32 cellular contexts compared by ENCODE assay signal in the genomic region with DNA sequence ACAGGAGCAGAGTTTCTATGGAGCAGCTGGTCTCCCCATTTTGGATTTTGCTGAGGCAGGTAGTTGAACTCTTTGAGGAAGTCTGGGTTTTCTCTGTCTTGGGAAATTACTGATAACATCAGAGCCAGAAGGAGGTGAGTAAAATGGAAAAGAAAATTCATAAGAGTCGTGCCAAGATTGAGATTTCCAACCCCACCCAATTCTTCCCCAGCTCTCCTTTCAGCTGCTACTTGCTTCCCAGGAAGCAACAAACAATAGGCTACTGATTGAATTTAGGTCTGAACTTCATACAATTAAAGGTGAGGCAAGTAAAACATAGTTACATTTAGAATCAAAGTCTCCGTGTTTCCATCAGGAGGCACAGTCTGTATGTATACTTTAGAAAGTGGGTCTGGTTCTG.
"Had no signal": no experiment of that assay in that cellular context is flagged by ENCODE, and none has a peak within 500 bp of the region (broad histone marks: within the 10 kb centered on the region; RNA-seq: fewer than 3 reads in every experiment).

No MANE protein-coding gene starts in this region.

- H3K4me3 ChIP-seq: adrenal gland, dorsolateral prefrontal cortex, esophagus squamous epithelium had no signal

- H3K4me1 Mint-ChIP-seq: activated CD4-positive, alpha-beta T cell treated with anti-CD3 and anti-CD28 coated beads for 36 hours; activated CD4-positive, alpha-beta T cell treated with anti-CD3 and anti-CD28 coated beads, Interleukin-2, amount 10 ng/mL, durations not matched to agents 24 days and 14 days; activated naive CD4-positive, alpha-beta T cell treated with anti-CD3 and anti-CD28 coated beads, Interleukin-2, amount 50 U/mL, for 24 hours; activated naive CD8-positive, alpha-beta T cell treated with anti-CD3 and anti-CD28 coated beads for 36 hours; activated naive CD8-positive, alpha-beta T cell treated with anti-CD3 and anti-CD28 coated beads, Interleukin-2, amount 50 U/mL, for 24 hours had no signal

- H3K4me3 Mint-ChIP-seq: activated CD4-positive, alpha-beta memory T cell treated with anti-CD3 and anti-CD28 coated beads for 36 hours; activated CD4-positive, alpha-beta T cell treated with anti-CD3 and anti-CD28 coated beads for 36 hours; activated CD4-positive, alpha-beta T cell treated with anti-CD3 and anti-CD28 coated beads, Interleukin-2, amount 10 ng/mL, durations not matched to agents 24 days and 14 days; activated CD8-positive, alpha-beta memory T cell treated with anti-CD3 and anti-CD28 coated beads, Interleukin-2, amount 10 ng/mL, durations not matched to agents 7 days and 5 days; activated CD8-positive, alpha-beta T cell treated with anti-CD3 and anti-CD28 coated beads, Interleukin-2, amount 10 ng/mL, durations not matched to agents 7 days and 5 days; activated naive CD4-positive, alpha-beta T cell treated with anti-CD3 and anti-CD28 coated beads for 36 hours; activated naive CD4-positive, alpha-beta T cell treated with anti-CD3 and anti-CD28 coated beads, Interleukin-2, amount 50 U/mL, for 24 hours; activated naive CD8-positive, alpha-beta T cell treated with anti-CD3 and anti-CD28 coated beads for 36 hours; activated naive CD8-positive, alpha-beta T cell treated with anti-CD3 and anti-CD28 coated beads, Interleukin-2, amount 50 U/mL, for 24 hours; activated T-helper 1 cell treated with anti-CD3 and anti-CD28 coated beads, Interleukin-12 subunit alpha, Interleukin-12 subunit beta, Interleukin-2, Interleukin-4 antibody, amounts not matched to agents 30 ng/mL and 10 ng/mL and 1 ng/mL, durations not matched to agents 14 hours and 24 hours and 36 hours; brain; endodermal cell had no signal

- H3K27me3 ChIP-seq: adrenal gland, esophagus squamous epithelium had no signal

- H3K9me3 ChIP-seq: adrenal gland, esophagus squamous epithelium had no signal

- H3K27ac ChIP-seq: adrenal gland, dorsolateral prefrontal cortex, epithelial cell of prostate, esophagus squamous epithelium had no signal

- H3K36me3 Mint-ChIP-seq: activated naive CD4-positive, alpha-beta T cell treated with anti-CD3 and anti-CD28 coated beads, Interleukin-2, amount 50 U/mL, for 24 hours; brain had no signal

- H3K9me3 Mint-ChIP-seq: activated CD4-positive, alpha-beta T cell treated with anti-CD3 and anti-CD28 coated beads, Interleukin-2, amount 10 ng/mL, durations not matched to agents 24 days and 14 days; activated naive CD4-positive, alpha-beta T cell treated with anti-CD3 and anti-CD28 coated beads, Interleukin-2, amount 50 U/mL, for 24 hours; activated naive CD8-positive, alpha-beta T cell treated with anti-CD3 and anti-CD28 coated beads, Interleukin-2, amount 50 U/mL, for 24 hours; brain had no signal

- H3K27ac Mint-ChIP-seq: activated CD4-positive, alpha-beta memory T cell treated with anti-CD3 and anti-CD28 coated beads for 36 hours; activated CD4-positive, alpha-beta T cell treated with anti-CD3 and anti-CD28 coated beads for 36 hours; activated CD4-positive, alpha-beta T cell treated with anti-CD3 and anti-CD28 coated beads, Interleukin-2, amount 10 ng/mL, durations not matched to agents 24 days and 14 days; activated CD8-positive, alpha-beta memory T cell treated with anti-CD3 and anti-CD28 coated beads, Interleukin-2, amount 10 ng/mL, durations not matched to agents 7 days and 5 days; activated CD8-positive, alpha-beta T cell treated with anti-CD3 and anti-CD28 coated beads, Interleukin-2, amount 10 ng/mL, durations not matched to agents 7 days and 5 days; activated naive CD4-positive, alpha-beta T cell treated with anti-CD3 and anti-CD28 coated beads for 36 hours; activated naive CD4-positive, alpha-beta T cell treated with anti-CD3 and anti-CD28 coated beads, Interleukin-2, amount 50 U/mL, for 24 hours; activated naive CD8-positive, alpha-beta T cell treated with anti-CD3 and anti-CD28 coated beads for 36 hours; activated naive CD8-positive, alpha-beta T cell treated with anti-CD3 and anti-CD28 coated beads, Interleukin-2, amount 50 U/mL, for 24 hours; activated T-helper 1 cell treated with anti-CD3 and anti-CD28 coated beads, Interleukin-12 subunit alpha, Interleukin-12 subunit beta, Interleukin-2, Interleukin-4 antibody, amounts not matched to agents 30 ng/mL and 10 ng/mL and 1 ng/mL, durations not matched to agents 14 hours and 24 hours and 36 hours; activated T-helper 2 cell treated with anti-CD3 and anti-CD28 coated beads, Interferon-gamma antibody, Interleukin-2, Interleukin-4, amounts not matched to agents 10 μg/mL and 5 μg/mL and 100 μg/mL, durations not matched to agents 14 hours and 24 hours and 36 hours; brain; endodermal cell had no signal

- H3K27me3 Mint-ChIP-seq: activated CD4-positive, alpha-beta memory T cell treated with anti-CD3 and anti-CD28 coated beads for 36 hours; activated CD4-positive, alpha-beta T cell treated with anti-CD3 and anti-CD28 coated beads for 36 hours; activated CD4-positive, alpha-beta T cell treated with anti-CD3 and anti-CD28 coated beads, Interleukin-2, amount 10 ng/mL, durations not matched to agents 24 days and 14 days; activated CD8-positive, alpha-beta memory T cell treated with anti-CD3 and anti-CD28 coated beads, Interleukin-2, amount 10 ng/mL, durations not matched to agents 7 days and 5 days; activated naive CD4-positive, alpha-beta T cell treated with anti-CD3 and anti-CD28 coated beads, Interleukin-2, amount 50 U/mL, for 24 hours; activated naive CD8-positive, alpha-beta T cell treated with anti-CD3 and anti-CD28 coated beads for 36 hours; activated naive CD8-positive, alpha-beta T cell treated with anti-CD3 and anti-CD28 coated beads, Interleukin-2, amount 50 U/mL, for 24 hours; brain had no signal

- DNase-seq: activated CD4-positive, alpha-beta memory T cell treated with anti-CD3 and anti-CD28 coated beads for 36 hours; activated CD4-positive, alpha-beta T cell treated with anti-CD3 and anti-CD28 coated beads for 36 hours; activated CD4-positive, alpha-beta T cell treated with anti-CD3 and anti-CD28 coated beads, Interleukin-2, amount 10 ng/mL, durations not matched to agents 24 days and 14 days; activated CD4-positive, CD25-positive, alpha-beta regulatory T cell; activated CD4-positive, CD25-positive, alpha-beta regulatory T cell treated with anti-CD3 and anti-CD28 coated beads, Interleukin-2, amount 50 U/mL, for 72 hours; activated CD8-positive, alpha-beta memory T cell treated with anti-CD3 and anti-CD28 coated beads, Interleukin-2, amount 10 ng/mL, durations not matched to agents 7 days and 5 days; activated CD8-positive, alpha-beta memory T cell treated with anti-CD3 and anti-CD28 coated beads, Interleukin-2, amount 50 U/mL, for 4 hours; activated CD8-positive, alpha-beta T cell treated with anti-CD3 and anti-CD28 coated beads, Interleukin-2, amount 10 ng/mL, durations not matched to agents 7 days and 5 days; activated effector memory CD4-positive, alpha-beta T cell treated with anti-CD3 and anti-CD28 coated beads, Interleukin-2, amount 50 U/mL, for 16 hours; activated naive CD4-positive, alpha-beta T cell treated with anti-CD3 and anti-CD28 coated beads for 36 hours; activated naive CD8-positive, alpha-beta T cell treated with anti-CD3 and anti-CD28 coated beads for 36 hours; activated naive CD8-positive, alpha-beta T cell treated with anti-CD3 and anti-CD28 coated beads, Interleukin-2, amount 50 U/mL, for 24 hours; activated T-cell treated with anti-CD3 and anti-CD28 coated beads, Interleukin-2, amount 50 U/mL, for 1 hour; activated T-cell treated with anti-CD3 and anti-CD28 coated beads, Interleukin-2, amount 50 U/mL, for 48 hours; adrenal gland; amygdala; aorta; caudate nucleus; dorsolateral prefrontal cortex; effector memory CD4-positive, alpha-beta T cell; endodermal cell; esophagus squamous epithelium; foreskin fibroblast; T-helper 2 cell had no signal

- H3K4me1 ChIP-seq: adrenal gland, esophagus squamous epithelium had no signal

- ATAC-seq: activated CD4-positive, alpha-beta T cell treated with anti-CD3 and anti-CD28 coated beads for 36 hours; activated CD8-positive, alpha-beta memory T cell treated with anti-CD3 and anti-CD28 coated beads, Interleukin-2, amount 10 ng/mL, durations not matched to agents 7 days and 5 days; activated CD8-positive, alpha-beta T cell treated with anti-CD3 and anti-CD28 coated beads, Interleukin-2, amount 10 ng/mL, durations not matched to agents 7 days and 5 days; activated naive CD8-positive, alpha-beta T cell treated with anti-CD3 and anti-CD28 coated beads, Interleukin-2, amount 50 U/mL, for 24 hours had no signal

- H3K36me3 ChIP-seq: adrenal gland had no signal

- FAIRE-seq: bronchial epithelial cell, colon, frontal cortex had no signal
